Comparison of ENCODE assay signal across 8 cellular contexts in the genomic region with DNA sequence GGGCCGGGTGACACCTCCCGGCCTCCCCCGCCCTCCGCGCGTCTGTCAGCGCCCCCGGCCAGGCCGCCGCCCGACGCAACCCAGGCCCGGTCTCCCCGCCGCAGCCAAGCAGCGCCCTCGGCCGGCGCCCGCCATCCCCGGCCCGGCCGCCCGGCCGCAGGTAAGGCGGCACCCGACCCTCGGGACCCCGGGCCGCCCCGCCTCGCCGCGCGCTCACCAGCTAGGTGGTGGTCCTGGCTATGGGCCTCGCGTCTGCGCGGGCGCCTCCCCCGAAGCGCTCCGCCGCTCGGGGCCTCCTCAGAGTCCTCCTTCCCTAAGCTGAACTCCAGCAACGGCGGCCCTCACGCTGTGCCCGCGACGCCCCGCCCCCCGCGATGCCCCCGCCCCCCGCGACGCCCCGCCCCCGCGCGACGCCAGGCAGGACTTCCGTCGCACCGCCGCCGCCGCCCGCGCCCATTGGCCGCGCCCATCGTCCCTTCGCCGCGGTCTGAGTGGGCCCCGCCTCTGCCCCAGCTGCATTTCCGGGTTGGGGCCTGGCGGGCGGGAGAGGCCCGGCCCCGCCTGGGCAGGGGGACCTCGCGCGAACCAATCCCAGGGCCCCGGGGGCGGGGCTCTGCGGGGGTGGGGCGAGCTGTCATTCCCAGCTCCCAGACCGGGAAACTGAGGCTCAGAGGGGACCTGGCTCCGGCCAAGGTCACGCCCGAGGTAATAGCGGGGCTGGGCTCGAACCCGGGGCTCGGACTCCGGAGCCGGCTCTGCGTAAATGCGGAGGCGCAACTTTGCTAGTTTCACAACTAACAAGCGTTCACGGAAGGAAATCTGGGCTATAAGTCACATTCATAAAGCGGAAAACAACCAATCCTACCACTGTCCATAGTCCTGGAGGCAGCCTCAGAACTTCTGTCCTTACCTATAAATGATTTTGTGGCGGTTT. TPM values are rescaled to one million over a fixed set of nuclear protein-coding genes. Genes with fewer than 3 reads are reported as not detected.
DNase-seq lines count a peak whose midpoint lies in the region; ATAC-seq and TF ChIP-seq lines count a peak whose summit lies in the region.

No MANE protein-coding gene starts in this region.

- in situ Hi-C loops in KBM-7 (cut with MboI; ENCODE audit: low pct_unique_long_range_greater_than_20kb, low sequenced_read_pairs) = loop anchor here (25.0 kb wide), 1 partner anchor 386 kb away; no protein-coding TSS in a partner anchor

- H3K36me3 ChIP-seq in PC-3 (ENCODE audit: low read depth, low read length) (no peaks in the 10 kb centered on the region), esophagus (ENCODE audit: control insufficient read depth in 2 of 2, insufficient read depth in 2 of 2, low read length in 1 of 2) (peaks cover 0 to 2% of the 10 kb centered on the region in 2 donors), muscle layer of duodenum (ENCODE audit: control insufficient read depth in 1 of 2, insufficient read depth in 2 of 2, low read length in 2 of 2) (peaks cover 0 to 7% of the 10 kb centered on the region in 2 donors)

- H3K4me1 ChIP-seq in PC-3 (ENCODE audit: insufficient read depth, low read length) = peaks cover 20% of the 10 kb centered on the region
- H3K4me1 ChIP-seq in esophagus (ENCODE audit: control insufficient read depth in 2 of 2, insufficient read depth in 2 of 2, low read length in 1 of 2) = peaks cover 0 to 6% of the 10 kb centered on the region in 2 donors
- peaks cover 6 to 23% of the 10 kb centered on the region in 2 donors for H3K4me1 ChIP-seq in muscle layer of duodenum (ENCODE audit: control insufficient read depth in 1 of 2, insufficient read depth in 2 of 2, low read length in 2 of 2)

- H3F3A ChIP-seq in PC-3 (ENCODE audit: low read length, unreplicated experiment) = no peaks in the 10 kb centered on the region

- H2AFZ ChIP-seq in PC-3 (ENCODE audit: low read length) = peak overlapping the region; percentile 96

- DNase-seq in DMS153 treated with DMSO at 0.1 percent for 48 hours (lab: John Stamatoyannopoulos, UW; ENCODE audit: unreplicated experiment) = peak; percentile 84
- peak; percentile 94 for DNase-seq in KBM-7
- DNase-seq in PC-3 = peak; percentile 90
- DNase-seq in activated T-cell treated with anti-CD3 and anti-CD28 coated beads, Interleukin-2, amount 50 U/mL, for 24 hours = peak; percentile 94
- DNase-seq in stimulated activated CD8-positive, alpha-beta memory T cell treated with anti-CD3 and anti-CD28 coated beads, Interleukin-7, amount 100 ng/mL, for 24 hours (ENCODE audit: low read depth) = peak; percentile 84

- H3K9ac ChIP-seq in PC-3 (ENCODE audit: low read length) = 0 out of 2 replicates have a peak overlapping the region, but pooled peaks have one; percentile 37

- H3K9me3 Mint-ChIP-seq in activated T-cell treated with anti-CD3 and anti-CD28 coated beads, Interleukin-2, amount 50 U/mL, for 24 hours = no peaks in the 10 kb centered on the region

- H3K27me3 ChIP-seq in PC-3 (ENCODE audit: low read length) (no peaks in the 10 kb centered on the region), esophagus (ENCODE audit: control insufficient read depth in 1 of 2, insufficient read depth in 2 of 2, low read length in 2 of 2) (no peaks in the 10 kb centered on the region), muscle layer of duodenum (ENCODE audit: low read depth, low read length) (no peaks in the 10 kb centered on the region)

- H3K4me1 Mint-ChIP-seq in activated T-cell treated with anti-CD3 and anti-CD28 coated beads, Interleukin-2, amount 50 U/mL, for 24 hours (ENCODE audit: low read depth) = peaks cover 50% of the 10 kb centered on the region

- H3K36me3 Mint-ChIP-seq in activated T-cell treated with anti-CD3 and anti-CD28 coated beads, Interleukin-2, amount 50 U/mL, for 24 hours (ENCODE audit: low read depth) = peaks cover 41% of the 10 kb centered on the region

- H3K27me3 Mint-ChIP-seq in activated T-cell treated with anti-CD3 and anti-CD28 coated beads, Interleukin-2, amount 50 U/mL, for 24 hours = no peaks in the 10 kb centered on the region

- H3K9me3 ChIP-seq in PC-3 (ENCODE audit: low read length) = no peaks in the 10 kb centered on the region
- no peaks in the 10 kb centered on the region for H3K9me3 ChIP-seq in esophagus (ENCODE audit: control insufficient read depth in 2 of 2, insufficient read depth in 1 of 2, low read depth in 1 of 2, low read length in 1 of 2)
- no peaks in the 10 kb centered on the region for H3K9me3 ChIP-seq in muscle layer of duodenum (ENCODE audit: control insufficient read depth in 1 of 2, low read length in 2 of 2)

- H3K27ac ChIP-seq in PC-3 (ENCODE audit: low read length) (peak overlapping the region; percentile 23; the same call in 1 of the 2 replicates), esophagus (ENCODE audit: low read depth in 2 of 2, low read length in 1 of 2) (peak overlapping the region; percentile 96 to 99), muscle layer of duodenum (ENCODE audit: low read length) (peak overlapping the region; percentile 71)

- POLR2A ChIA-PET in PC-3 (lab: Charles Lee; ENCODE audit: unreplicated experiment) = interaction anchor here (0.7 kb wide), 1 partner anchor 9 kb away, joined by 6 read pairs; a partner anchor contains a TSS

- no peaks in the 10 kb centered on the region for H4K20me1 ChIP-seq in PC-3 (ENCODE audit: low read length)

- H3K9me2 ChIP-seq in PC-3 (replicated peaks; ENCODE audit: low read length) = no peaks in the 10 kb centered on the region

- no peak for TF ChIP-seq CTCF in PC-3 (conservative IDR thresholded peaks at IDR 0.05; ENCODE audit: low read depth, low read length)

- WGBS in esophagus, 2 donors = 1% methylated on average over 79 to 107 of the region's 107 CpGs

- peak overlapping the region; percentile 88 for H3K27ac Mint-ChIP-seq in activated T-cell treated with anti-CD3 and anti-CD28 coated beads, Interleukin-2, amount 50 U/mL, for 24 hours

- peak overlapping the region; percentile 82 for H3K4me3 Mint-ChIP-seq in activated T-cell treated with anti-CD3 and anti-CD28 coated beads, Interleukin-2, amount 50 U/mL, for 24 hours

- peak; percentile 81 for ATAC-seq in GM21723 (IDR thresholded peaks at IDR 0.05; ENCODE audit: unreplicated experiment)
- peak; percentile 93 for ATAC-seq in PC-3

- H3K79me2 ChIP-seq in PC-3 (ENCODE audit: low read length) = peaks cover 12% of the 10 kb centered on the region

- CTCF ChIA-PET in PC-3 (lab: Charles Lee) = no interaction called here

- no TSS peak for BruUV-seq in PC-3 (replicated peaks; lab: Mats Ljungman, UMichigan)

- peak overlapping the region; percentile 86 for H3K4me2 ChIP-seq in PC-3 (ENCODE audit: low read length)

- intact Hi-C loops in PC-3 (cut with micrococcal nuclease) = no loop called here

- peak overlapping the region; percentile 84 for H3K4me3 ChIP-seq in PC-3 (ENCODE audit: low read length)
- peak overlapping the region; percentile 62 to 71 for H3K4me3 ChIP-seq in esophagus (ENCODE audit: low read depth in 1 of 2, low read length in 2 of 2)
- H3K4me3 ChIP-seq in muscle layer of duodenum (ENCODE audit: low read depth in 1 of 2, low read length in 2 of 2) = peak overlapping the region; percentile 57 to 66

RNA-seq across cellular contexts. Expression of a gene that starts 9.0 kb away (rescaled TPM):
- 52.2 and 62.1 TPM in 2 replicates for total RNA-seq in PC-3 (2014; rRNA removed)
- 10 to 100 TPM; 23.1 to 25.4 TPM for polyA plus RNA-seq in esophagus

RNA-seq across cellular contexts. Expression of a gene that starts 46.7 kb away (rescaled TPM):
- total RNA-seq in PC-3 (2014; rRNA removed) = 1.2 TPM in 1 of 2 replicates, not detected in the other
- 100 to 1,000 TPM; 500 to 620 TPM for polyA plus RNA-seq in esophagus

Comparison
In these comparisons a context has a peak if more than half of its experiments do, and no peak if none do; other contexts are left out.
1. Peak in every context shown above with its lines: DNase-seq, ATAC-seq, H3K4me3 ChIP-seq and H3K27ac ChIP-seq.
2. H3K27ac ChIP-seq: peak in every context shown above with its lines; median percentile 98 in esophagus; 71 in muscle layer of duodenum; 23 in PC-3.